In the genomic region with DNA sequence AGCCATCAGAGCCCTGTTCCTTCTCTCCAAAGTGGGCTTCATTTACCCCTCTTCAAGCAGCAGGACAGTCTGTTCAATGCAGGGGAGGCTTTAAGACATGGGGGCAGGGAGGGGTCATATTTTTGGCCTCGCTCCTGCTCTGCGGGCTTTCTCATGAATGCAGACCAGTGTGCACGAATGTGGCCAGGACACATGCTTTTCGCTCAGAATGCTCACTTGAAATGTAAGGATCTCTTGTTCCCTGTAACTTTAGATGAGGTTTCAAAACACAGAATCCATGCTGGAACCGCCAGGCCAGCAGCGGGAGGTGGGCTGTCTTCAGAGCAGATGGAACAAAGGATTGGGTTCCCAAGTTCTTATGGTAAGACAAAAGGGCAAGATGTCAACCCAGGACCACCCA, we compare ENCODE assay signal across 1 cellular context.
TF ChIP-seq lines count a peak whose summit lies in the region.

No MANE protein-coding gene starts in this region.

TF ChIP-seq in IMR-90, 13 proteins besides CTCF, POLR2A, EP300 and RAD21 (continued from another document):
- TF ChIP-seq, protein P1, sequence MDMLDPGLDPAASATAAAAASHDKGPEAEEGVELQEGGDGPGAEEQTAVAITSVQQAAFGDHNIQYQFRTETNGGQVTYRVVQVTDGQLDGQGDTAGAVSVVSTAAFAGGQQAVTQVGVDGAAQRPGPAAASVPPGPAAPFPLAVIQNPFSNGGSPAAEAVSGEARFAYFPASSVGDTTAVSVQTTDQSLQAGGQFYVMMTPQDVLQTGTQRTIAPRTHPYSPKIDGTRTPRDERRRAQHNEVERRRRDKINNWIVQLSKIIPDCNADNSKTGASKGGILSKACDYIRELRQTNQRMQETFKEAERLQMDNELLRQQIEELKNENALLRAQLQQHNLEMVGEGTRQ (IDR thresholded peaks at IDR 0.05; ENCODE audit: low read depth, low read length) = no peak
- no peak for TF ChIP-seq ELK1 (IDR thresholded peaks at IDR 0.05; ENCODE audit: borderline replicate concordance, low read depth, low read length)
- no peak for TF ChIP-seq MAZ (IDR thresholded peaks at IDR 0.05; ENCODE audit: borderline replicate concordance, low read depth, low read length)
- TF ChIP-seq MAFK (IDR thresholded peaks at IDR 0.05; ENCODE audit: low read depth, low read length) = no peak
- no peak for TF ChIP-seq CEBPB (IDR thresholded peaks at IDR 0.05; ENCODE audit: low read depth, low read length)
- TF ChIP-seq RFX5 (IDR thresholded peaks at IDR 0.05; ENCODE audit: low read depth, low read length) = no peak
